Comparison of ENCODE assay signal across 7 cellular contexts in the genomic region with DNA sequence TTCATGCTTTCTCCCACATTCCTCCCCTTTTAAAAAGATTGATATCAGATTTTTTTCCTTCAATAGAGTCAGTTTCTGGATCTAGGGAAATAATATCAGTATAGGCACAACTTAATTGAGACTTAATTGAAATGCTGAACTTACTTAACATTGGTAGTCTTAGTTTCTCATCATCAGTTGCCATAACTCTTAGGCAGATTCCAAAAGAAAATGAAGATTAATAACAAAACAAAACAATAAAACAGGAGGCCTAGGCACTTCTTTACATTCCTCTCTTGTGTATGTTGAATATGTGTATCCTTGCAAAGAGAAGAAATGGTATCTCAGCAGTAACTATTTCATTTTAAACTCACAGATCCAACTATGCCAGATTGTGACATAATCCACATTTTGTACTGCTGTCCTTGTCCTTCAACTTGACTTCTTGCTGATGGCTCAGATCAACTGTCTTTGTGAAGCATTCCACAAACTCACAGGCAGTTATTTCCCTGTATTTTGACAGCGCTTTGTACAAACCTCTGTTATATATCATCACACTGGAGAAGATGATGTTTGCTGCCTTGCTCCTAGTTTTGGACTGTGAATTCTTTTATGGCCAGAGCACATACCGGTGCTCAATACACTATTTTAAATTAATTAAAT.
"Had no signal": no experiment of that assay in that cellular context is flagged by ENCODE, and none has a peak within 500 bp of the region (broad histone marks: within the 10 kb centered on the region; RNA-seq: fewer than 3 reads in every experiment).

No MANE protein-coding gene starts in this region.

- ATAC-seq: GM23338 had no signal

- H3K4me3 ChIP-seq: GM23338 had no signal

- DNase-seq: H9, HCEC 1CT, KBM-7 had no signal

- H3K4me2 ChIP-seq: GM23338 had no signal

- FAIRE-seq: H1, H54, HTR-8/SVneo had no signal

- H2AFZ ChIP-seq: GM23338 had no signal
